ENCODE assay signal across 20 cellular contexts in genomic region chr7:26630941-26631580, GRCh38.
DNase-seq lines count a peak whose midpoint lies in the region; ATAC-seq, FAIRE-seq and TF ChIP-seq lines count a peak whose summit lies in the region.
"Had no signal": no experiment of that assay in that cellular context is flagged by ENCODE, and none has a peak within 500 bp of the region (broad histone marks: within the 10 kb centered on the region; RNA-seq: fewer than 3 reads in every experiment).

No MANE protein-coding gene starts in this region.

- H3K79me2 ChIP-seq in GM23338 (replicated peaks; ENCODE audit: insufficient read depth) (no peaks in the 10 kb centered on the region), PC-9 (ENCODE audit: low read depth) (no peaks in the 10 kb centered on the region)

- H3K4me3 ChIP-seq in GM23338 (no peak overlapping the region), PC-9 (no peak overlapping the region)
- H3K4me3 ChIP-seq: GM23248, HAP-1 had no signal

- H3K4me1 ChIP-seq in GM23338 (ENCODE audit: insufficient read depth) (no peaks in the 10 kb centered on the region), PC-9 (replicated peaks; ENCODE audit: insufficient read depth) (peaks cover 7% of the 10 kb centered on the region; the same call in 1 of the 2 replicates)
- H3K4me1 ChIP-seq: HAP-1 had no signal

- no TSS peak for BruUV-seq in Calu3 (replicated peaks; lab: Mats Ljungman, UMichigan)
- no TSS peak for BruUV-seq in PC-9 (replicated peaks; lab: Mats Ljungman, UMichigan)

- FAIRE-seq in RCC 7860 (lab: Jason Lieb, UNC), result no peak
- FAIRE-seq: G401.6, GM12892, GM19239, H54 had no signal

- TF ChIP-seq CTCF in Calu3 (IDR thresholded peaks at IDR 0.05; ENCODE audit: unreplicated experiment) (no peak), GM23338 (conservative IDR thresholded peaks at IDR 0.05; ENCODE audit: low read depth in 2 of 2) (no peak), osteocyte (IDR thresholded peaks at IDR 0.05) (no peak), PC-9 (conservative IDR thresholded peaks at IDR 0.05) (no peak)

- CTCF ChIA-PET in Calu3 (lab: Charles Lee), result no interaction called here
- CTCF ChIA-PET in PC-9 (lab: Charles Lee), result no interaction called here

- H3K9me3 Mint-ChIP-seq in Calu3 (ENCODE audit: low read depth, unreplicated experiment), result no peaks in the 10 kb centered on the region
- H3K9me3 Mint-ChIP-seq in GM23338, result no peaks in the 10 kb centered on the region
- no peaks in the 10 kb centered on the region for H3K9me3 Mint-ChIP-seq in osteocyte (ENCODE audit: unreplicated experiment)

- no peak overlapping the region for H3K4me3 Mint-ChIP-seq in Calu3 (ENCODE audit: low read depth, unreplicated experiment)
- H3K4me3 Mint-ChIP-seq in GM23338, result no peak overlapping the region
- no peak overlapping the region for H3K4me3 Mint-ChIP-seq in osteocyte (ENCODE audit: unreplicated experiment)
- H3K4me3 Mint-ChIP-seq: CD4-positive, alpha-beta memory T cell; HFFc6 had no signal

- H3K27ac Mint-ChIP-seq in Calu3 (ENCODE audit: unreplicated experiment), result peak overlapping the region; percentile 2
- H3K27ac Mint-ChIP-seq in GM23338, result no peak overlapping the region
- H3K27ac Mint-ChIP-seq in osteocyte (ENCODE audit: unreplicated experiment), result no peak overlapping the region
- H3K27ac Mint-ChIP-seq: CD4-positive, alpha-beta memory T cell; HFFc6 had no signal

- no peaks in the 10 kb centered on the region for H3K9me3 ChIP-seq in PC-9 (ENCODE audit: insufficient read depth, low read depth)
- H3K9me3 ChIP-seq: HAP-1 had no signal

- H3K27ac ChIP-seq in GM23338 (ENCODE audit: low read depth), result no peak overlapping the region
- no peak overlapping the region for H3K27ac ChIP-seq in PC-9
- H3K27ac ChIP-seq: GM23248 had no signal

- no peak for DNase-seq in Calu3
- DNase-seq in GM23338 (ENCODE audit: low spot score), result no peak
- DNase-seq in left kidney (ENCODE audit: low read depth, low spot score), result peak; percentile 32
- DNase-seq in osteocyte (ENCODE audit: extremely low spot score, unreplicated experiment), result peak; percentile 81
- no peak for DNase-seq in SKM-1 (lab: John Stamatoyannopoulos, UW; ENCODE audit: unreplicated experiment)
- no peak for DNase-seq in PC-9
- DNase-seq in RCC 7860 (ENCODE audit: low spot score), result no peak
- DNase-seq: C1 segment of cervical spinal cord; CD4-positive, alpha-beta memory T cell; COR-L47; DMS153; DND-41; GM23248; HFFc6 had no signal

- H3K27me3 ChIP-seq in GM23338 (ENCODE audit: insufficient read depth) (no peaks in the 10 kb centered on the region), PC-9 (ENCODE audit: insufficient read depth, low read depth) (no peaks in the 10 kb centered on the region)

- ATAC-seq in GM23338 (no peak), GM18858 (IDR thresholded peaks at IDR 0.05; ENCODE audit: unreplicated experiment) (no peak)

- H2AFZ ChIP-seq in GM23338 (0 out of 2 replicates have a peak overlapping the region, but pooled peaks have one; percentile 32), PC-9 (no peak overlapping the region)
- H2AFZ ChIP-seq: GM23248 had no signal

- H4K20me1 ChIP-seq in GM23338 (replicated peaks; ENCODE audit: insufficient read depth) (no peaks in the 10 kb centered on the region), PC-9 (ENCODE audit: insufficient read depth) (no peaks in the 10 kb centered on the region)

- intact Hi-C loops in Calu3 (cut with micrococcal nuclease; ENCODE audit: unreplicated experiment) (no loop called here), PC-9 (cut with micrococcal nuclease; ENCODE audit: unreplicated experiment) (no loop called here)

- H3K4me2 ChIP-seq in GM23338 (no peak overlapping the region), PC-9 (no peak overlapping the region)

- H3F3A ChIP-seq in GM23338 (replicated peaks; ENCODE audit: low read depth) (no peaks in the 10 kb centered on the region), PC-9 (ENCODE audit: insufficient read depth, low read depth) (no peaks in the 10 kb centered on the region)

- no peaks in the 10 kb centered on the region for H3K9me2 ChIP-seq in GM23338 (ENCODE audit: insufficient read depth)
- no peaks in the 10 kb centered on the region for H3K9me2 ChIP-seq in PC-9 (ENCODE audit: insufficient read depth)

- H3K36me3 Mint-ChIP-seq in Calu3 (ENCODE audit: insufficient read depth, unreplicated experiment) (no peaks in the 10 kb centered on the region), GM23338 (ENCODE audit: low read depth) (no peaks in the 10 kb centered on the region), osteocyte (ENCODE audit: unreplicated experiment) (no peaks in the 10 kb centered on the region)
- H3K36me3 Mint-ChIP-seq: CD4-positive, alpha-beta memory T cell had no signal

- H3K36me3 ChIP-seq in GM23338 (ENCODE audit: insufficient read depth) (no peaks in the 10 kb centered on the region), PC-9 (ENCODE audit: low read depth) (no peaks in the 10 kb centered on the region)
- H3K36me3 ChIP-seq: HAP-1 had no signal

- H3K4me1 Mint-ChIP-seq in Calu3 (ENCODE audit: low read depth, unreplicated experiment) (peaks cover 10% of the 10 kb centered on the region), GM23338 (0 out of 3 replicates have a peak, but pooled peaks cover 2% of the 10 kb centered on the region), osteocyte (ENCODE audit: unreplicated experiment) (no peaks in the 10 kb centered on the region)

- H3K27me3 Mint-ChIP-seq in Calu3 (ENCODE audit: unreplicated experiment) (no peaks in the 10 kb centered on the region), GM23338 (ENCODE audit: insufficient read depth, low read depth, poor library complexity) (peaks cover 10% of the 10 kb centered on the region), osteocyte (ENCODE audit: unreplicated experiment) (no peaks in the 10 kb centered on the region)

- POLR2A ChIA-PET in PC-9 (lab: Charles Lee; ENCODE audit: unreplicated experiment), result no interaction called here

TF ChIP-seq in GM23338, 12 proteins besides CTCF, POLR2A, EP300 and RAD21:
- TF ChIP-seq JUNB (IDR thresholded peaks at IDR 0.05; ENCODE audit: unreplicated experiment) (no peak), ETS1 (IDR thresholded peaks at IDR 0.05) (no peak)

Comparison
In these comparisons a context has a peak if more than half of its experiments do, and no peak if none do; other contexts are left out.
1. DNase-seq: peak in left kidney (single experiment) and osteocyte (single experiment); none in Calu3 (single experiment), GM23338 (single experiment), SKM-1 (single experiment), PC-9 (0 of 2) and RCC 7860 (single experiment).